Comparison of ENCODE assay signal across 8 cellular contexts in genomic region chrX:49040376-49040955, GRCh38. TPM values are rescaled to one million over a fixed set of nuclear protein-coding genes. Genes with fewer than 3 reads are reported as not detected.
A peak's percentile ranks its signal among the peaks of the same experiment; 100 is the strongest.
DNase-seq lines count a peak whose midpoint lies in the region; ATAC-seq and TF ChIP-seq lines count a peak whose summit lies in the region.

No MANE protein-coding gene starts in this region.

- H3K36me3 ChIP-seq in left ventricle myocardium inferior (peaks cover 31% of the 10 kb centered on the region), vagina (peaks cover 0 to 25% of the 10 kb centered on the region in 2 donors)

- BruUV-seq in MCF 10A (replicated peaks; lab: Mats Ljungman, UMichigan): TSS peak; percentile 26

- intact Hi-C loops in left ventricle myocardium inferior (cut with micrococcal nuclease) (no loop called here), left cardiac atrium (cut with DNase I) (loop anchor here in 1 of 2 donors (5.0 kb wide), 2 partner anchors 68 to 143 kb away; partner anchors contain the start of genes KCND1, PQBP1 and TIMM17B), MCF 10A (cut with micrococcal nuclease) (loop anchor here (5.0 kb wide), 2 partner anchors 68 to 123 kb away; partner anchors contain the start of genes KCND1 and PIM2), vagina (cut with DNase I) (loop anchor here (5.0 kb wide), 1 partner anchor 83 kb away; the partner anchor contains the start of gene OTUD5)

- peak overlapping the region; percentile 94 for H3K27ac ChIP-seq in left ventricle myocardium inferior (replicated peaks)
- H3K27ac ChIP-seq in vagina: peak overlapping the region; percentile 95

- H3K27me3 Mint-ChIP-seq in MCF 10A (ENCODE audit: insufficient read depth, unreplicated experiment): no peaks in the 10 kb centered on the region
- H3K27me3 Mint-ChIP-seq in memory B cell: no peaks in the 10 kb centered on the region

- TF ChIP-seq CTCF in left ventricle myocardium inferior (IDR thresholded peaks at IDR 0.05; ENCODE audit: borderline replicate concordance) (no peak), MCF 10A (IDR thresholded peaks at IDR 0.05; ENCODE audit: unreplicated experiment) (no peak), vagina (IDR thresholded peaks at IDR 0.05) (no peak)

- peak overlapping the region; percentile 87 for H3K4me3 ChIP-seq in left ventricle myocardium inferior
- H3K4me3 ChIP-seq in vagina: peak overlapping the region; percentile 59 to 83

- H3K4me3 Mint-ChIP-seq in MCF 10A (ENCODE audit: unreplicated experiment) (peak overlapping the region; percentile 79), memory B cell (peak overlapping the region; percentile 8)

- DNase-seq in left ventricle myocardium inferior: no peak
- DNase-seq in left cardiac atrium: no peak
- DNase-seq in MCF 10A (ENCODE audit: unreplicated experiment): peak; percentile 49
- DNase-seq in memory B cell (ENCODE audit: low spot score in 2 of 2): no peak
- no peak for DNase-seq in vagina (ENCODE audit: extremely low spot score in 2 of 2)
- DNase-seq in SW 1271 (lab: John Stamatoyannopoulos, UW): no peak
- no peak for DNase-seq in NCI-H146 (lab: John Stamatoyannopoulos, UW)
- no peak for DNase-seq in activated CD4-positive, CD25-positive, alpha-beta regulatory T cell treated with anti-CD3 and anti-CD28 coated beads, Interleukin-2, amount 50 U/mL, for 72 hours

- H3K27me3 ChIP-seq in left ventricle myocardium inferior (ENCODE audit: low read depth) (no peaks in the 10 kb centered on the region), vagina (no peaks in the 10 kb centered on the region)

- H3K4me1 ChIP-seq in left ventricle myocardium inferior (peaks cover 47% of the 10 kb centered on the region), vagina (peaks cover 20% of the 10 kb centered on the region)

- H3K4me1 Mint-ChIP-seq in MCF 10A (ENCODE audit: insufficient read depth, unreplicated experiment): peaks cover 13% of the 10 kb centered on the region
- H3K4me1 Mint-ChIP-seq in memory B cell: peaks cover 20% of the 10 kb centered on the region

- H3K9me3 Mint-ChIP-seq in MCF 10A (ENCODE audit: unreplicated experiment) (no peaks in the 10 kb centered on the region), memory B cell (no peaks in the 10 kb centered on the region)

- TF ChIP-seq POLR2A in vagina (IDR thresholded peaks at IDR 0.05): no peak

- H3K9me3 ChIP-seq in left ventricle myocardium inferior (replicated peaks): no peaks in the 10 kb centered on the region
- H3K9me3 ChIP-seq in vagina: no peaks in the 10 kb centered on the region

- H3K36me3 Mint-ChIP-seq in MCF 10A (ENCODE audit: insufficient read depth, unreplicated experiment): peaks cover 52% of the 10 kb centered on the region
- H3K36me3 Mint-ChIP-seq in memory B cell: peaks cover 4% of the 10 kb centered on the region

- CTCF ChIA-PET in MCF 10A (lab: Yijun Ruan, JAX): interaction anchor here (0.7 to 1.6 kb wide), 2 partner anchors 21 to 84 kb away, joined by 3 read pairs; no protein-coding TSS in a partner anchor

- H3K27ac Mint-ChIP-seq in MCF 10A (ENCODE audit: low read depth, unreplicated experiment): peak overlapping the region; percentile 91
- no peak overlapping the region for H3K27ac Mint-ChIP-seq in memory B cell

- ATAC-seq in left cardiac atrium (no peak), memory B cell (ENCODE audit: low read depth) (no peak)

- POLR2A ChIA-PET in MCF 10A (lab: Yijun Ruan, JAX): interaction anchor here (0.8 to 4.1 kb wide), 12 partner anchors 9 to 149 kb away, joined by 3 to 31 read pairs (median 4); partner anchors contain the start of genes GRIPAP1 and OTUD5

RNA-seq across cellular contexts. Expression of gene TFE3, which starts 2.7 kb away (rescaled TPM):
- total RNA-seq in left ventricle myocardium inferior (19.2 TPM), left cardiac atrium (10 to 100 TPM; 34.5 to 36.2 TPM), MCF 10A (2022) (45.3 and 71.7 TPM in 2 replicates), vagina (87.4 TPM)

RNA-seq across cellular contexts. Expression of gene CCDC120, which starts 18.3 kb away (rescaled TPM):
- total RNA-seq in left ventricle myocardium inferior: 1.6 TPM
- total RNA-seq in left cardiac atrium: 1 to 10 TPM; 2.4 to 2.7 TPM
- total RNA-seq in MCF 10A (2022): 10.3 and 14.4 TPM in 2 replicates
- total RNA-seq in vagina: 8.6 TPM

RNA-seq across cellular contexts. Expression of gene PRAF2, which starts 33.3 kb away (rescaled TPM):
- 8.7 TPM for total RNA-seq in left ventricle myocardium inferior
- 10 to 100 TPM; 15.6 to 20.1 TPM for total RNA-seq in left cardiac atrium
- 32.1 and 34.5 TPM in 2 replicates for total RNA-seq in MCF 10A (2022)
- 24.1 TPM for total RNA-seq in vagina

RNA-seq across cellular contexts. Expression of gene GRIPAP1, which starts 38.4 kb away (rescaled TPM):
- total RNA-seq in left ventricle myocardium inferior (20.7 TPM), left cardiac atrium (10 to 100 TPM; 23.7 to 25.4 TPM), MCF 10A (2022) (49.6 and 51.0 TPM in 2 replicates), vagina (27.5 TPM)

RNA-seq across cellular contexts. Expression of gene WDR45, which starts 39.2 kb away (rescaled TPM):
- total RNA-seq in left ventricle myocardium inferior (80.4 TPM), left cardiac atrium (10 to 100 TPM; 52.3 to 61.1 TPM), MCF 10A (2022) (93.0 and 96.9 TPM in 2 replicates), vagina (72.7 TPM)
